Comparison of ENCODE assay signal across 15 cellular contexts in the genomic region with DNA sequence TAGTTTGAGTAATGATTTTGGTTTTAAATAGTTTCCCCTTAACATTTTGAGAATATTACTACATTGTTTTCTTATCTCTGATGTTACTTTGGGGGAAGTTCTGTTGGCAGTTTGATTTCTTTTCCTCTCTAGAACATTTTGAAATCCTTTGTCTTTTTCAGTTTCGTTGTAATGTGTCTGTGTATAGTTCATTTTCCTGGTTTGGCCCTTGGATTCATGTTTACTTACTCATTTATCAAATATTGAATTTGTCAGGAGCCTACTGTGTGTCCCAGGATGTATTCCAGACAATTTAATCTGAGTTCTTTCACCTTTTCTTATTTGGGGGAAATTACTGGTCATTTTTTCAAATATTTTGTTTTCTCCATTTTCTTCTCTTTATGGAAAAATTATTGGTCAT. TPM values are rescaled to one million over a fixed set of nuclear protein-coding genes. Genes with fewer than 3 reads are reported as not detected.
A peak's percentile ranks its signal among the peaks of the same experiment; 100 is the strongest.
DNase-seq lines count a peak whose midpoint lies in the region; ATAC-seq, FAIRE-seq and TF ChIP-seq lines count a peak whose summit lies in the region.
"Had no signal": no experiment of that assay in that cellular context is flagged by ENCODE, and none has a peak within 500 bp of the region (broad histone marks: within the 10 kb centered on the region; RNA-seq: fewer than 3 reads in every experiment).

No MANE protein-coding gene starts in this region.

- H3K79me2 ChIP-seq in PC-3 (ENCODE audit: low read length), result peaks cover 93% of the 10 kb centered on the region

- TF ChIP-seq EP300 in A549 (IDR thresholded peaks at IDR 0.05), result no peak

- TF ChIP-seq POLR2A in A549 (IDR thresholded peaks at IDR 0.05; ENCODE audit: low read length), result no peak

- H3K27ac ChIP-seq in A549, result no peak overlapping the region
- no peak overlapping the region for H3K27ac ChIP-seq in PC-3 (ENCODE audit: low read length)
- H3K27ac ChIP-seq: right atrium auricular region, suprapubic skin had no signal

- CTCF ChIA-PET in A549 (lab: Yijun Ruan, JAX), result interaction anchor here (1.4 kb wide), 1 partner anchor 79 kb away, joined by 4 read pairs; no protein-coding TSS in a partner anchor
- CTCF ChIA-PET in PC-3 (lab: Charles Lee), result interaction anchor here (0.7 kb wide), 1 partner anchor 79 kb away, joined by 3 read pairs; no protein-coding TSS in a partner anchor

- WGBS in A549 (ENCODE audit: missing lambda C conversion rate), result 10% methylated on average over 1 of the region's 1 CpG

- H3K4me1 ChIP-seq in A549 (peaks cover 23% of the 10 kb centered on the region; the same call in 2 of the 3 replicates), PC-3 (ENCODE audit: insufficient read depth, low read length) (peaks cover 10% of the 10 kb centered on the region)

- no peak for TF ChIP-seq RAD21 in A549 (conservative IDR thresholded peaks at IDR 0.05 in 1 of 2, IDR thresholded peaks at IDR 0.05 in 1 of 2)

- FAIRE-seq in A549 (lab: Jason Lieb, UNC), result no peak
- FAIRE-seq: GM18507, urothelium cell line had no signal

- H3K4me2 ChIP-seq in A549 (peak overlapping the region; percentile 3), PC-3 (ENCODE audit: low read length) (peak overlapping the region; percentile 36; the same call in 1 of the 2 replicates)

- POLR2A ChIA-PET in A549 (lab: Yijun Ruan, JAX), result interaction anchor here (0.7 kb wide), 1 partner anchor 66 kb away, joined by 3 read pairs; no protein-coding TSS in a partner anchor
- POLR2A ChIA-PET in PC-3 (lab: Charles Lee; ENCODE audit: unreplicated experiment), result no interaction called here

- no TSS peak for BruUV-seq in PC-3 (replicated peaks; lab: Mats Ljungman, UMichigan)

- TF ChIP-seq CTCF in A549 (IDR thresholded peaks at IDR 0.05), result no peak
- no peak for TF ChIP-seq CTCF in PC-3 (conservative IDR thresholded peaks at IDR 0.05; ENCODE audit: low read depth, low read length)
- no peak for TF ChIP-seq CTCF in fibroblast of the aortic adventitia (IDR thresholded peaks at IDR 0.05; ENCODE audit: insufficient read depth, low read length)

- intact Hi-C loops in PC-3 (cut with micrococcal nuclease), result loop anchor here (10.0 kb wide), 1 partner anchor 52 kb away; no protein-coding TSS in a partner anchor

- peaks cover 10% of the 10 kb centered on the region; the same call in 1 of the 2 replicates for H4K20me1 ChIP-seq in PC-3 (ENCODE audit: low read length)

- H3K27me3 ChIP-seq in PC-3 (ENCODE audit: low read length), result no peaks in the 10 kb centered on the region
- H3K27me3 ChIP-seq: body of pancreas, right atrium auricular region, suprapubic skin had no signal

- H2AFZ ChIP-seq in PC-3 (ENCODE audit: low read length), result no peak overlapping the region

- H3K9me2 ChIP-seq in PC-3 (replicated peaks; ENCODE audit: low read length), result no peaks in the 10 kb centered on the region

- DNase-seq in A549 (ENCODE audit: low read depth in 1 of 2, low spot score in 1 of 2), result no peak
- DNase-seq in AML-193 (lab: John Stamatoyannopoulos, UW), result peak; percentile 18 to 25
- DNase-seq in PC-3, result no peak
- peak; percentile 41 for DNase-seq in fibroblast of the aortic adventitia (ENCODE audit: low read depth)
- DNase-seq in foreskin melanocyte, result no peak
- no peak for DNase-seq in stimulated activated CD4-positive, alpha-beta T cell treated with anti-CD3 and anti-CD28 coated beads, Interleukin-1b, Interleukin-23, amount 100 ng/mL, for 48 hours
- no peak for DNase-seq in SHP77 (lab: John Stamatoyannopoulos, UW)
- DNase-seq in NCI-H510A (lab: John Stamatoyannopoulos, UW), result no peak
- DNase-seq: activated naive CD8-positive, alpha-beta T cell treated with anti-CD3 and anti-CD28 coated beads, Interleukin-2, amount 50 U/mL, for 24 hours; body of pancreas had no signal

- H3K4me3 ChIP-seq in A549 (no peak overlapping the region), PC-3 (ENCODE audit: low read length) (no peak overlapping the region), fibroblast of the aortic adventitia (ENCODE audit: low read depth, low read length) (no peak overlapping the region)
- H3K4me3 ChIP-seq: body of pancreas, right atrium auricular region, suprapubic skin had no signal

- H3F3A ChIP-seq in PC-3 (ENCODE audit: low read length, unreplicated experiment), result no peaks in the 10 kb centered on the region

- H3K9me3 ChIP-seq in A549, result no peaks in the 10 kb centered on the region
- no peaks in the 10 kb centered on the region for H3K9me3 ChIP-seq in PC-3 (ENCODE audit: low read length)
- H3K9me3 ChIP-seq: body of pancreas, right atrium auricular region, suprapubic skin had no signal

- no peaks in the 10 kb centered on the region for H3K36me3 ChIP-seq in PC-3 (ENCODE audit: low read depth, low read length)
- H3K36me3 ChIP-seq: right atrium auricular region, suprapubic skin had no signal

- no peak overlapping the region for H3K9ac ChIP-seq in PC-3 (ENCODE audit: low read length)

- ATAC-seq in A549 (no peak), PC-3 (peak; percentile 40; the same call in 1 of the 2 replicates)
- ATAC-seq: activated naive CD8-positive, alpha-beta T cell treated with anti-CD3 and anti-CD28 coated beads, Interleukin-2, amount 50 U/mL, for 24 hours; body of pancreas; HCT116 had no signal

TF ChIP-seq in A549, 52 proteins besides CTCF, POLR2A, EP300 and RAD21:
- TF ChIP-seq HMGXB4 (CRISPR knock-in tag; IDR thresholded peaks at IDR 0.05; ENCODE audit: borderline replicate concordance) (no peak), PHF8 (IDR thresholded peaks at IDR 0.05; ENCODE audit: borderline replicate concordance, low read depth) (no peak), EHF (CRISPR knock-in tag; IDR thresholded peaks at IDR 0.05) (no peak), NPAS2 (CRISPR knock-in tag; IDR thresholded peaks at IDR 0.05; ENCODE audit: borderline replicate concordance) (no peak), MAX (IDR thresholded peaks at IDR 0.05) (no peak), TP53 (CRISPR knock-in tag; IDR thresholded peaks at IDR 0.05) (no peak), NR3C1 (IDR thresholded peaks at IDR 0.05) (no peak), TFCP2L1 (CRISPR knock-in tag; IDR thresholded peaks at IDR 0.05) (no peak), ATOH8 (CRISPR knock-in tag; IDR thresholded peaks at IDR 0.05; ENCODE audit: low read depth) (no peak), JUN (IDR thresholded peaks at IDR 0.05) (no peak), SREBF2 (IDR thresholded peaks at IDR 0.05) (no peak)
- TF ChIP-seq, protein P1, sequence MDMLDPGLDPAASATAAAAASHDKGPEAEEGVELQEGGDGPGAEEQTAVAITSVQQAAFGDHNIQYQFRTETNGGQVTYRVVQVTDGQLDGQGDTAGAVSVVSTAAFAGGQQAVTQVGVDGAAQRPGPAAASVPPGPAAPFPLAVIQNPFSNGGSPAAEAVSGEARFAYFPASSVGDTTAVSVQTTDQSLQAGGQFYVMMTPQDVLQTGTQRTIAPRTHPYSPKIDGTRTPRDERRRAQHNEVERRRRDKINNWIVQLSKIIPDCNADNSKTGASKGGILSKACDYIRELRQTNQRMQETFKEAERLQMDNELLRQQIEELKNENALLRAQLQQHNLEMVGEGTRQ (IDR thresholded peaks at IDR 0.05), result no peak

RNA-seq across cellular contexts. Expression of gene ANKRD12, which starts 16.7 kb away (rescaled TPM):
- polyA plus RNA-seq in A549 (2011; rRNA removed), result 7.3 and 8.0 TPM in 2 replicates
- polyA plus RNA-seq in A549 (2012; cell fraction: cytosol; rRNA removed), result 0.50 and 0.70 TPM in 2 replicates
- 0.84 and 1.2 TPM in 2 replicates for polyA plus RNA-seq in A549 (2012; cell fraction: nucleus; rRNA removed)
- polyA plus RNA-seq in A549 (2017; fragmentation: RNase III; extraction: RNeasy Plus Mini Kit Qiagen cat#74134 plus additional on column Dnase treatment), result 2.6 to 3.2 TPM (median 2.7 TPM) in 3 replicates
- polyA minus RNA-seq in A549 (2011; rRNA and poly(A)+ RNA removed), result 12.4 and 17.5 TPM in 2 replicates
- total RNA-seq in PC-3 (2014; rRNA removed), result 14.5 and 19.1 TPM in 2 replicates
- 35.3 and 66.2 TPM in 2 replicates for total RNA-seq in fibroblast of the aortic adventitia (ENCODE audit: low replicate concordance)

RNA-seq across cellular contexts. Expression of gene NDUFV2, which starts 50.8 kb away (rescaled TPM):
- polyA plus RNA-seq in A549 (2011; rRNA removed), result 152 and 180 TPM in 2 replicates
- polyA plus RNA-seq in A549 (2012; cell fraction: cytosol; rRNA removed), result 72.8 and 73.2 TPM in 2 replicates
- 23.8 and 34.1 TPM in 2 replicates for polyA plus RNA-seq in A549 (2012; cell fraction: nucleus; rRNA removed)
- polyA plus RNA-seq in A549 (2017; fragmentation: RNase III; extraction: RNeasy Plus Mini Kit Qiagen cat#74134 plus additional on column Dnase treatment), result 105 to 115 TPM (median 108 TPM) in 3 replicates
- polyA minus RNA-seq in A549 (2011; rRNA and poly(A)+ RNA removed), result 19.1 and 26.4 TPM in 2 replicates
- total RNA-seq in PC-3 (2014; rRNA removed), result 188 and 272 TPM in 2 replicates
- total RNA-seq in fibroblast of the aortic adventitia (ENCODE audit: low replicate concordance), result 135 and 137 TPM in 2 replicates

Comparison
In these comparisons a context has a peak if more than half of its experiments do, and no peak if none do; other contexts are left out.
1. DNase-seq: peak in AML-193 (2 of 2) and fibroblast of the aortic adventitia (single experiment); none in A549 (0 of 2), PC-3 (single experiment), foreskin melanocyte (single experiment), stimulated activated CD4-positive, alpha-beta T cell treated with anti-CD3 and anti-CD28 coated beads, Interleukin-1b, Interleukin-23, amount 100 ng/mL, for 48 hours (single experiment), SHP77 (0 of 2) and NCI-H510A (single experiment).